In the genomic region with DNA sequence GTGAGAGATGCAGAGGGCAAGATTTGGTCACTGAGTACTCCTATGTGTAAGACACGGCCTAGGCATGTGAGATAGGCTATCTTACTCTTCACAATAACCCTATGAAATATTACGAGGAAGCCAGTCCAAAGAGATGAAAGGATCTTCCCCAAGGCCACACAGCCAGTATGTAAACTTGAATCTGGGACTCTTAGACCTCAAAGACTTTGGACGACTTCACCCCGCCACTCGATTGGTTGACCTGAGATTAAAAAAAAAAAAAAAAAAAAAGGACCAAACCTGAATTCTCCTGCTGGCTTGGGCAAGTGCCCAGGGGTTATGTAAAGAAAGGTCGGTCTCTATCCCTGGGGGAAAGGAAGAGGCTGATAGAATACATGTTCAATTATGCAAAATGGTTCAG, we compare ENCODE assay signal across 25 cellular contexts. TPM values are rescaled to one million over a fixed set of nuclear protein-coding genes. Genes with fewer than 3 reads are reported as not detected.
"Had no signal": no experiment of that assay in that cellular context is flagged by ENCODE, and none has a peak within 500 bp of the region (broad histone marks: within the 10 kb centered on the region; RNA-seq: fewer than 3 reads in every experiment).

No MANE protein-coding gene starts in this region.

- DNase-seq: activated CD4-positive, alpha-beta T cell treated with anti-CD3 and anti-CD28 coated beads for 1 hour; activated CD4-positive, alpha-beta T cell treated with anti-CD3 and anti-CD28 coated beads, Interleukin-2, amount 50 U/mL, for 1 hour; activated CD8-positive, alpha-beta T cell treated with anti-CD3 and anti-CD28 coated beads, Interleukin-2, amount 10 ng/mL, durations not matched to agents 7 days and 5 days; activated gamma-delta T cell treated with Interleukin-2 at 50 U/mL for 16 hours; adrenal gland; erythroblast; foreskin keratinocyte; left colon; naive B cell; sigmoid colon; stimulated activated CD4-positive, alpha-beta T cell treated with anti-CD3 and anti-CD28 coated beads, Interleukin-2, amount 100 ng/mL, for 48 hours; stimulated activated CD8-positive, alpha-beta memory T cell treated with anti-CD3 and anti-CD28 coated beads, Interleukin-4, amount 100 ng/mL, for 48 hours; stimulated activated naive CD4-positive, alpha-beta T cell; T-helper 1 cell; T-helper 9 cell; upper lobe of left lung had no signal

- H3K27ac Mint-ChIP-seq: activated CD8-positive, alpha-beta T cell treated with anti-CD3 and anti-CD28 coated beads, Interleukin-2, amount 10 ng/mL, durations not matched to agents 7 days and 5 days; activated naive CD8-positive, alpha-beta T cell; activated T-helper 1 cell treated with anti-CD3 and anti-CD28 coated beads, Interleukin-12 subunit alpha, Interleukin-12 subunit beta, Interleukin-2, Interleukin-4 antibody, amounts not matched to agents 30 ng/mL and 10 ng/mL and 1 ng/mL, durations not matched to agents 14 hours and 24 hours and 36 hours; memory B cell; neural progenitor cell had no signal

- ATAC-seq: activated CD8-positive, alpha-beta T cell treated with anti-CD3 and anti-CD28 coated beads, Interleukin-2, amount 10 ng/mL, durations not matched to agents 7 days and 5 days; foreskin keratinocyte; left colon; mucosa of descending colon; SK-N-SH treated with all-trans-retinoic acid at 6 μM for 48 hours had no signal

- H3K4me2 ChIP-seq: smooth muscle cell had no signal

- H3K4me3 ChIP-seq: adrenal gland, ascending aorta, coronary artery, mucosa of descending colon, neural progenitor cell, sigmoid colon, smooth muscle cell, upper lobe of left lung had no signal

- H3K27ac ChIP-seq: adrenal gland, ascending aorta, coronary artery, foreskin keratinocyte, neural progenitor cell, sigmoid colon, upper lobe of left lung had no signal

- H3K27me3 ChIP-seq: adrenal gland, ascending aorta, neural progenitor cell, sigmoid colon, upper lobe of left lung had no signal

- H3K4me3 Mint-ChIP-seq: activated CD8-positive, alpha-beta T cell treated with anti-CD3 and anti-CD28 coated beads, Interleukin-2, amount 10 ng/mL, durations not matched to agents 7 days and 5 days; activated naive CD8-positive, alpha-beta T cell; activated T-helper 1 cell treated with anti-CD3 and anti-CD28 coated beads, Interleukin-12 subunit alpha, Interleukin-12 subunit beta, Interleukin-2, Interleukin-4 antibody, amounts not matched to agents 30 ng/mL and 10 ng/mL and 1 ng/mL, durations not matched to agents 14 hours and 24 hours and 36 hours; memory B cell; neural progenitor cell had no signal

- H3K9me3 Mint-ChIP-seq: activated T-helper 1 cell treated with anti-CD3 and anti-CD28 coated beads, Interleukin-12 subunit alpha, Interleukin-12 subunit beta, Interleukin-2, Interleukin-4 antibody, amounts not matched to agents 30 ng/mL and 10 ng/mL and 1 ng/mL, durations not matched to agents 14 hours and 24 hours and 36 hours; memory B cell; naive B cell; neural progenitor cell had no signal

- H3K4me1 ChIP-seq: ascending aorta, foreskin keratinocyte, sigmoid colon, upper lobe of left lung had no signal

- H2AFZ ChIP-seq: neural progenitor cell had no signal

- H3K36me3 ChIP-seq: neural progenitor cell had no signal

- H3K9ac ChIP-seq: neural progenitor cell had no signal

- H3K9me3 ChIP-seq: adrenal gland, ascending aorta, mucosa of descending colon, sigmoid colon, upper lobe of left lung had no signal

- H3K27me3 Mint-ChIP-seq: activated naive CD8-positive, alpha-beta T cell; memory B cell; naive B cell had no signal

- H3K36me3 Mint-ChIP-seq: activated naive CD8-positive, alpha-beta T cell had no signal

RNA-seq across cellular contexts. Expression of gene PIPOX, which starts 33.1 kb away (rescaled TPM):
- total RNA-seq: ascending aorta had no signal
- polyA plus RNA-seq: foreskin keratinocyte had no signal
